In genomic region chr9:35829084-35829763, GRCh38 we compare ENCODE assay signal across 8 cellular contexts. TPM values are rescaled to one million over a fixed set of nuclear protein-coding genes. Genes with fewer than 3 reads are reported as not detected.
DNase-seq lines count a peak whose midpoint lies in the region; ATAC-seq, FAIRE-seq and TF ChIP-seq lines count a peak whose summit lies in the region.

Gene TMEM8B (plus strand): TSS chr9:35829228. CDS start chr9:35829448, 220 bp downstream.

- peak within 1 kb of the TSS; percentile 78 for H3K9ac ChIP-seq in keratinocyte (ENCODE audit: control insufficient read depth, extremely low read depth, insufficient read depth, low read length)

- no peak for FAIRE-seq in keratinocyte (lab: Jason Lieb, UNC)

- H3K4me1 ChIP-seq in keratinocyte (ENCODE audit: control insufficient read depth, extremely low read depth, insufficient read depth, low read length): peaks cover 18% of the 10 kb centered on the region

- H3K79me2 ChIP-seq in keratinocyte (ENCODE audit: control insufficient read depth, insufficient read depth, low read length): no peaks in the 10 kb centered on the region

- DNase-seq in A172 (ENCODE audit: low spot score) (peak; percentile 87), NCI-H2227 treated with DMSO at 0.1 percent for 48 hours (lab: John Stamatoyannopoulos, UW) (peak; percentile 71), caudate nucleus (lab: John Stamatoyannopoulos, UW) (peak; percentile 40 to 99 (median 90)), keratinocyte (ENCODE audit: low read depth, low spot score) (no peak)
- DNase-seq in activated CD4-positive, CD25-positive, alpha-beta regulatory T cell (lab: John Stamatoyannopoulos, UW): peak; percentile 83 to 93 (median 90)
- peak; percentile 96 for DNase-seq in stimulated activated CD4-positive, alpha-beta T cell treated with anti-CD3 and anti-CD28 coated beads, Interleukin-12 subunit alpha, Interleukin-12 subunit beta, amount 100 ng/mL, for 4 hours

- peak; percentile 82 for ATAC-seq in GM18909 (IDR thresholded peaks at IDR 0.05; ENCODE audit: poor library complexity, unreplicated experiment)
- peak; percentile 66 for ATAC-seq in HG03139 (IDR thresholded peaks at IDR 0.05; ENCODE audit: unreplicated experiment)

- H3K4me2 ChIP-seq in keratinocyte (ENCODE audit: control insufficient read depth, extremely low read depth, insufficient read depth, low read depth, low read length): peak within 1 kb of the TSS; percentile 92

- dilution Hi-C loops in keratinocyte (cut with MboI; ENCODE audit: extremely low pct_ligation_motif_present, low sequenced_read_pairs): no loop called here

- no peaks in the 10 kb centered on the region for H3K9me1 ChIP-seq in keratinocyte (ENCODE audit: control insufficient read depth, extremely low read depth, insufficient read depth, low read length)

- no peaks in the 10 kb centered on the region for H3K27me3 ChIP-seq in keratinocyte (ENCODE audit: control insufficient read depth, extremely low read depth, insufficient read depth, low read length)

- peak within 1 kb of the TSS; percentile 53 to 84 (median 79) for H3K4me3 ChIP-seq in keratinocyte (ENCODE audit: control insufficient read depth in 2 of 3, extremely low read depth in 1 of 3, insufficient read depth in 2 of 3, low read depth in 1 of 3, low read length in 3 of 3)

- no peaks in the 10 kb centered on the region for H4K20me1 ChIP-seq in keratinocyte (ENCODE audit: control insufficient read depth, extremely low read depth, insufficient read depth, low read length)

- H2AFZ ChIP-seq in keratinocyte (ENCODE audit: control insufficient read depth, low read length): peak within 1 kb of the TSS; percentile 98

- no peaks in the 10 kb centered on the region for H3K9me3 ChIP-seq in keratinocyte (ENCODE audit: control insufficient read depth, low read depth, low read length)

- TF ChIP-seq CTCF in keratinocyte (optimal IDR thresholded peaks at IDR 0.05 in 1 of 3, IDR thresholded peaks at IDR 0.05 in 1 of 3, conservative IDR thresholded peaks at IDR 0.05 in 1 of 3; ENCODE audit: extremely low read depth in 1 of 3, insufficient read depth in 2 of 3, low read length in 3 of 3): no peak

- H3K27ac ChIP-seq in caudate nucleus (ENCODE audit: low read depth, low read length) (peak within 1 kb of the TSS; percentile 84), keratinocyte (ENCODE audit: control insufficient read depth, insufficient read depth, low read length) (peak within 1 kb of the TSS; percentile 47)

- H3K36me3 ChIP-seq in keratinocyte (ENCODE audit: control insufficient read depth in 2 of 2, extremely low read depth in 1 of 2, insufficient read depth in 2 of 2, low read length in 2 of 2): no peaks in the 10 kb centered on the region

RNA-seq across cellular contexts. Expression of gene TMEM8B, which starts in this region (rescaled TPM):
- 1.6 and 2.7 TPM in 2 replicates for total RNA-seq in A172 (2014; rRNA removed; shearing (Covaris generic))
- 1.3 to 2.0 TPM (median 2.0 TPM) in 3 replicates for polyA plus RNA-seq in keratinocyte
- polyA plus RNA-seq in keratinocyte (2011; ENCODE audit: low read depth): 0.34 TPM
- polyA plus RNA-seq in keratinocyte (2011; cell fraction: cytosol; rRNA removed): 1.5 and 2.8 TPM in 2 replicates
- polyA plus RNA-seq in keratinocyte (2011; cell fraction: nucleus; rRNA removed): 6.7 and 9.9 TPM in 2 replicates
- polyA plus RNA-seq in keratinocyte (2012; ENCODE audit: low replicate concordance): 4.2 and 4.6 TPM in 2 replicates
- polyA minus RNA-seq in keratinocyte: 3.0 to 11.8 TPM (median 4.5 TPM) in 3 replicates
- polyA minus RNA-seq in keratinocyte (2011; cell fraction: cytosol; rRNA and poly(A)+ RNA removed): 2.5 TPM
- 1.6 and 2.8 TPM in 2 replicates for polyA minus RNA-seq in keratinocyte (2011; cell fraction: nucleus; rRNA and poly(A)+ RNA removed)
